ENCODE assay signal across 31 cellular contexts in genomic region chr5:170076707-170077106, GRCh38. TPM values are rescaled to one million over a fixed set of nuclear protein-coding genes. Genes with fewer than 3 reads are reported as not detected.
"Had no signal": no experiment of that assay in that cellular context is flagged by ENCODE, and none has a peak within 500 bp of the region (broad histone marks: within the 10 kb centered on the region; RNA-seq: fewer than 3 reads in every experiment).

No MANE protein-coding gene starts in this region.

- H3K36me3 Mint-ChIP-seq: brain had no signal

- ATAC-seq: Panc1 had no signal

- H3K27me3 Mint-ChIP-seq: IgD-negative memory B cell had no signal

- H3K9me3 Mint-ChIP-seq: IgD-negative memory B cell had no signal

- H3K4me3 Mint-ChIP-seq: brain, IgD-negative memory B cell had no signal

- H3K4me1 Mint-ChIP-seq: IgD-negative memory B cell had no signal

- H3K27ac Mint-ChIP-seq: brain, IgD-negative memory B cell had no signal

- DNase-seq: activated CD4-positive, alpha-beta T cell treated with anti-CD3 and anti-CD28 coated beads for 1 hour; activated CD4-positive, CD25-positive, alpha-beta regulatory T cell; activated effector memory CD4-positive, alpha-beta T cell treated with anti-CD3 and anti-CD28 coated beads, Interleukin-2, amount 50 U/mL, for 16 hours; activated naive CD4-positive, alpha-beta T cell; activated naive CD4-positive, alpha-beta T cell treated with anti-CD3 and anti-CD28 coated beads, Interleukin-2, amount 50 U/mL, for 16 hours; activated T-cell treated with anti-CD3 and anti-CD28 coated beads, Interleukin-2, amount 50 U/mL, for 48 hours; anterior cingulate cortex; caudate nucleus; cerebellar nuclear complex; Kasumi-1; KG1; MG63; NCI-H1048; NCI-H1436 treated with DMSO at 0.1 percent for 48 hours; NCI-H1694 treated with DMSO at 0.1 percent for 48 hours; NCI-H2029; NCI-H345; NCI-H524 treated with DMSO at 0.1 percent for 48 hours; SHP77; T1000; WERI-Rb-1 had no signal

RNA-seq across cellular contexts. Expression of gene FOXI1, which starts 29.0 kb away (rescaled TPM):
- total RNA-seq: activated CD8-positive, alpha-beta memory T cell treated with anti-CD3 and anti-CD28 coated beads for 36 hours; bronchial epithelial cell; NCI-H460; RPMI7951; SJCRH30; T-helper 1 cell treated with Interleukin-12 subunit alpha and Interleukin-12 subunit beta and Interleukin-4 antibody, amounts not matched to agents 30 ng/mL and 1 ng/mL, for 36 hours; T-helper 2 cell treated with Interferon-gamma antibody and Interleukin-4, amounts not matched to agents 100 ng/mL and 5 ng/mL, for 36 hours had no signal
